In the genomic region with DNA sequence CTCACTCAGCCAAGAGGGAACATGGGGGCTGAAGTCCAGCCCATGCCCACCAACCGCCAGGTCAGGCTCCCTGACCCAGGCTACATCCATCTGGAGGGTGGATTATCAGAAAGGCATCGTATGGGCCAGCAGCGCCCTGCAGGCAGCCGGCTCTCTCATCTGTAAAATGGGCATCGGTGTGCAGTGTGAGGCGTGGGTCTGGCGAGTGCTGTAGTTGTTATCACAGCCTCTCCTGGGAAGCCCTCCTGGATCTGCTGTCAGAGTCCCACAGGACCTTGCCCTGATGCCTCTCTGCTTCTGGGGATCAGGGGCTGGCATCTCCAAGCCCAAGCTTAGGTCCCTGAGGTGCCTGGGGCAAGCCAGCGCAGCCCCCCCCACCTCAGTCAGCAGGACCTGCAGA, we compare ENCODE assay signal across 30 cellular contexts. TPM values are rescaled to one million over a fixed set of nuclear protein-coding genes. Genes with fewer than 3 reads are reported as not detected.
"Had no signal": no experiment of that assay in that cellular context is flagged by ENCODE, and none has a peak within 500 bp of the region (broad histone marks: within the 10 kb centered on the region; RNA-seq: fewer than 3 reads in every experiment).

No MANE protein-coding gene starts in this region.

- DNase-seq: effector memory CD8-positive, alpha-beta T cell; gastrocnemius medialis; heart right ventricle; hypothalamus; immature natural killer cell; kidney; left ventricle myocardium superior; mesendoderm; natural killer cell; nucleus accumbens; psoas muscle; retina; stimulated activated CD4-positive, alpha-beta T cell treated with anti-CD3 and anti-CD28 coated beads, Interleukin-12 subunit alpha, Interleukin-12 subunit beta, amount 100 ng/mL, for 4 hours; substantia nigra; transverse colon had no signal

- H3K79me2 ChIP-seq: parathyroid adenoma had no signal

- H3K4me1 ChIP-seq: esophagus muscularis mucosa, heart right ventricle, parathyroid adenoma, psoas muscle, right lobe of liver, transverse colon had no signal

- ATAC-seq: effector memory CD8-positive, alpha-beta T cell; gastrocnemius medialis; left colon; left ventricle myocardium superior; natural killer cell had no signal

- H3K9me3 Mint-ChIP-seq: effector memory CD8-positive, alpha-beta T cell had no signal

- H3K9me3 ChIP-seq: gastrocnemius medialis had no signal

- H2AFZ ChIP-seq: parathyroid adenoma had no signal

- H3K27ac Mint-ChIP-seq: dendritic cell treated with granulocyte-macrophage colony-stimulating factor and Interleukin-4, amounts not matched to agents 40 ng/mL and 50 ng/mL, for 4 days; effector memory CD8-positive, alpha-beta T cell; immature natural killer cell; natural killer cell; stimulated activated naive CD8-positive, alpha-beta T cell treated with anti-CD3 and anti-CD28 coated beads, Interleukin-15, Interleukin-2, amounts not matched to agents 100 ng/mL and 50 ng/mL, for 24 hours had no signal

- H3K4me1 Mint-ChIP-seq: immature natural killer cell had no signal

- H3K27ac ChIP-seq: cardiac muscle cell, epithelial cell of prostate, esophagus muscularis mucosa, gastrocnemius medialis, heart right ventricle, parathyroid adenoma, psoas muscle, right lobe of liver, skin epidermis, thoracic aorta, transverse colon had no signal

- H3K36me3 ChIP-seq: cardiac muscle cell, heart right ventricle, right lobe of liver, thoracic aorta, transverse colon had no signal

- H3K27me3 ChIP-seq: cardiac muscle cell, right lobe of liver had no signal

- H3K4me3 Mint-ChIP-seq: dendritic cell treated with granulocyte-macrophage colony-stimulating factor and Interleukin-4, amounts not matched to agents 40 ng/mL and 50 ng/mL, for 4 days; effector memory CD8-positive, alpha-beta T cell; immature natural killer cell; natural killer cell; neural crest cell; stimulated activated naive CD8-positive, alpha-beta T cell treated with anti-CD3 and anti-CD28 coated beads, Interleukin-15, Interleukin-2, amounts not matched to agents 100 ng/mL and 50 ng/mL, for 24 hours had no signal

- H3K4me3 ChIP-seq: cardiac muscle cell, esophagus muscularis mucosa, gastrocnemius medialis, heart right ventricle, psoas muscle, right lobe of liver, skin epidermis, thoracic aorta, transverse colon had no signal

- H3K27me3 Mint-ChIP-seq: stimulated activated naive CD8-positive, alpha-beta T cell treated with anti-CD3 and anti-CD28 coated beads, Interleukin-15, Interleukin-2, amounts not matched to agents 100 ng/mL and 50 ng/mL, for 24 hours had no signal

RNA-seq across cellular contexts. Expression of gene CFAP100, which starts 27.4 kb away (rescaled TPM):
- total RNA-seq: cardiac muscle cell, esophagus muscularis mucosa, fibroblast of villous mesenchyme, gastrocnemius medialis, heart right ventricle, kidney, left colon, left ventricle myocardium superior, lung microvascular endothelial cell, myocyte, natural killer cell, psoas muscle, right lobe of liver, thoracic aorta, transverse colon, urinary bladder had no signal
- polyA plus RNA-seq: cardiac muscle cell, heart right ventricle, immature natural killer cell, psoas muscle, urinary bladder had no signal
